ENCODE assay signal across 9 cellular contexts in the genomic region with DNA sequence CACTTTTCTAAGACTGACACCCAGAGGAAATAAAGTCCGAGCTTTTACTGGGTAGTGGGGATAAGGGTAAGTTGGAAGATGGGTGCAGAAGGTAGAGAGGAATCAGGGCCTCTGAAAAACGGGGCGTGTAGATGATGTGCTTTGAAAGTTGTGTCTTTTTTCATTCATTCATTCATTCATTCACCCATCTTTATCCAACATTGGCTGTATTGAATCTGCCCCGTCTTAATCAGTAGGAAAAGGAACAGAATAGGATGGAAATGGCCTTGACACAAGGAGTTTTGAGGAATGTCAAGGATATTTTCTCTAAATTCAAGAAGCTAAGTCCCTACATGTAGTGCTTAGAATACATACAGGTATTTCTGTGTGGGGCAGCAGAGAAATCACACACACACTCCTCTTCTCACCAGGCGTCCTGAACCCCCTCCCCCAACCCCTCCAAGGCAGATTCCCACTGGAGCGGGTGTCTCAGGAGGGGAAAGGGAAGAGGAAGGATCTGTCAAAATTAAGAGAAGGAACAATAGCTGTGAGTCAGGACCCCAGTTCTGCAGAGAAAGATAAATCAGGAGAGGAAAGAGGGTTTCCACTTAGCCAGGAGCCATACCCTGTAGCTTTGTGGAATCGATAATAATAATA. TPM values are rescaled to one million over a fixed set of nuclear protein-coding genes. Genes with fewer than 3 reads are reported as not detected.
DNase-seq lines count a peak whose midpoint lies in the region; ATAC-seq and TF ChIP-seq lines count a peak whose summit lies in the region.
"Had no signal": no experiment of that assay in that cellular context is flagged by ENCODE, and none has a peak within 500 bp of the region (broad histone marks: within the 10 kb centered on the region; RNA-seq: fewer than 3 reads in every experiment).

No MANE protein-coding gene starts in this region.

- H3K4me2 ChIP-seq in DOHH2 (ENCODE audit: low read length) (peak overlapping the region; percentile 39), trophoblast cell (ENCODE audit: low read length) (peak overlapping the region; percentile 79)

- no peak overlapping the region for H4K12ac ChIP-seq in trophoblast cell (ENCODE audit: low read depth, low read length)

- H3K4me1 ChIP-seq in DOHH2 (ENCODE audit: control insufficient read depth, low read length) (no peaks in the 10 kb centered on the region), trophoblast cell (ENCODE audit: control insufficient read depth in 1 of 2, insufficient read depth in 2 of 2, low read length in 2 of 2) (peaks cover 4 to 7% of the 10 kb centered on the region in 2 experiments)

- no peak overlapping the region for H2BK12ac ChIP-seq in trophoblast cell (ENCODE audit: low read length)

- no peak overlapping the region for H2AFZ ChIP-seq in trophoblast cell (ENCODE audit: insufficient read depth, low read length, poor library complexity)

- no peak for ATAC-seq in HG03095 (IDR thresholded peaks at IDR 0.05; ENCODE audit: unreplicated experiment)
- ATAC-seq in GM19035 (IDR thresholded peaks at IDR 0.05; ENCODE audit: unreplicated experiment) = no peak

- H3K27me3 ChIP-seq in DOHH2 (ENCODE audit: control insufficient read depth, low read length) (peaks cover 37% of the 10 kb centered on the region), WERI-Rb-1 (ENCODE audit: insufficient read depth, low read depth, severe bottlenecking) (no peaks in the 10 kb centered on the region), trophoblast cell (ENCODE audit: insufficient read depth, low read length) (peaks cover 30% of the 10 kb centered on the region)

- H3K4ac ChIP-seq in trophoblast cell (ENCODE audit: low read depth, low read length) = no peak overlapping the region

- TF ChIP-seq CTCF in DOHH2 (IDR thresholded peaks at IDR 0.05; ENCODE audit: low read depth, low read length, poor library complexity, severe bottlenecking) (no peak), WERI-Rb-1 (IDR thresholded peaks at IDR 0.05; ENCODE audit: low read depth, low read length) (no peak), fibroblast of villous mesenchyme (IDR thresholded peaks at IDR 0.05; ENCODE audit: insufficient read depth, low read depth, low read length) (no peak), GM13976 (IDR thresholded peaks at IDR 0.05; ENCODE audit: borderline replicate concordance, control extremely low read depth, extremely low read depth, insufficient read depth, missing control alignments) (no peak)

- H2BK5ac ChIP-seq in trophoblast cell (ENCODE audit: low read depth, low read length, poor library complexity) = no peak overlapping the region

- no peak overlapping the region for H3K27ac ChIP-seq in DOHH2 (ENCODE audit: low read depth, low read length)
- no peak overlapping the region for H3K27ac ChIP-seq in WERI-Rb-1
- H3K27ac ChIP-seq in trophoblast cell (ENCODE audit: low read depth, low read length) = no peak overlapping the region

- WGBS in trophoblast cell (ENCODE audit: extremely low coverage, insufficient coverage, insufficient read length) = no CpG with 5 or more reads among the region's 7 CpGs

- no peaks in the 10 kb centered on the region for H3K36me3 ChIP-seq in DOHH2 (ENCODE audit: control insufficient read depth, low read length)
- H3K36me3 ChIP-seq in WERI-Rb-1 = no peaks in the 10 kb centered on the region
- H3K36me3 ChIP-seq in trophoblast cell (ENCODE audit: control insufficient read depth in 1 of 2, insufficient read depth in 2 of 2, low read length in 2 of 2) = no peaks in the 10 kb centered on the region

- H4K20me1 ChIP-seq in DOHH2 (ENCODE audit: control insufficient read depth, insufficient read depth, low read depth, low read length) = no peaks in the 10 kb centered on the region

- no peak overlapping the region for H4K8ac ChIP-seq in trophoblast cell (ENCODE audit: low read depth, low read length)

- H3F3A ChIP-seq in DOHH2 (ENCODE audit: control insufficient read depth, insufficient read depth) = no peaks in the 10 kb centered on the region

- no peak overlapping the region for H4K91ac ChIP-seq in trophoblast cell (ENCODE audit: low read depth, low read length)

- H3K79me2 ChIP-seq in DOHH2 (ENCODE audit: control insufficient read depth, low read length) (no peaks in the 10 kb centered on the region), trophoblast cell (ENCODE audit: control insufficient read depth, insufficient read depth, low read length, poor library complexity) (no peaks in the 10 kb centered on the region)

- no peak overlapping the region for H3K18ac ChIP-seq in trophoblast cell (ENCODE audit: low read length)

- H3K14ac ChIP-seq in trophoblast cell (ENCODE audit: low read length) = no peak overlapping the region

- no peaks in the 10 kb centered on the region for H3K9me2 ChIP-seq in DOHH2 (replicated peaks; ENCODE audit: control insufficient read depth, low read length)

- DNase-seq in WERI-Rb-1 = no peak
- DNase-seq in fibroblast of villous mesenchyme (ENCODE audit: low read depth) = no peak
- no peak for DNase-seq in trophoblast cell
- no peak for DNase-seq in GM13976 (ENCODE audit: low spot score)
- no peak for DNase-seq in pons (ENCODE audit: low spot score)
- DNase-seq: activated CD4-positive, alpha-beta T cell treated with anti-CD3 and anti-CD28 coated beads, Interleukin-2, amount 50 U/mL, for 1 hour had no signal

- no peak overlapping the region for H3K23ac ChIP-seq in trophoblast cell (ENCODE audit: low read length)

- in situ Hi-C loops in GM13976 (cut with MboI; ENCODE audit: low sequenced_read_pairs, unreplicated experiment) = no loop called here

- H3K9me3 ChIP-seq in DOHH2 (ENCODE audit: control insufficient read depth, insufficient read depth, low read length) = peaks cover 13% of the 10 kb centered on the region; the same call in 1 of the 2 replicates
- peaks cover 22% of the 10 kb centered on the region for H3K9me3 ChIP-seq in WERI-Rb-1 (ENCODE audit: severe bottlenecking)
- H3K9me3 ChIP-seq in trophoblast cell (ENCODE audit: insufficient read depth, low read depth, low read length) = peaks cover 5% of the 10 kb centered on the region

- H3K4me3 ChIP-seq in DOHH2 (ENCODE audit: low read length) = no peak overlapping the region
- H3K4me3 ChIP-seq in WERI-Rb-1 (ENCODE audit: low read depth, low read length) = peak overlapping the region; percentile 57
- peak overlapping the region; percentile 69 for H3K4me3 ChIP-seq in fibroblast of villous mesenchyme (ENCODE audit: low read depth, low read length)
- no peak overlapping the region for H3K4me3 ChIP-seq in trophoblast cell (ENCODE audit: low read depth, low read length)

- no peak overlapping the region for H3K9ac ChIP-seq in trophoblast cell (ENCODE audit: low read length)

- no peak overlapping the region for H2BK120ac ChIP-seq in trophoblast cell (ENCODE audit: insufficient read depth, low read length, poor library complexity)

- H3K79me1 ChIP-seq in trophoblast cell (ENCODE audit: low read length) = no peaks in the 10 kb centered on the region

- H2AK5ac ChIP-seq in trophoblast cell (ENCODE audit: low read length) = no peak overlapping the region

RNA-seq across cellular contexts. Expression of gene DYSF, which starts 13.9 kb away (rescaled TPM):
- 3.5 and 4.2 TPM in 2 replicates for total RNA-seq in fibroblast of villous mesenchyme
- 39.9 and 45.3 TPM in 2 replicates for polyA plus RNA-seq in trophoblast cell (2013)

Comparison
In these comparisons a context has a peak if more than half of its experiments do, and no peak if none do; other contexts are left out.
1. H3K4me3 ChIP-seq: peak in WERI-Rb-1 (single experiment) and fibroblast of villous mesenchyme (single experiment); none in DOHH2 (single experiment) and trophoblast cell (single experiment).